ENCODE assay signal across 1 cellular context in genomic region chr6:42569102-42570028, GRCh38.
TF ChIP-seq lines count a peak whose summit lies in the region.

No MANE protein-coding gene starts in this region.

TF ChIP-seq in K562, 482 proteins besides CTCF, POLR2A, EP300 and RAD21 (continued from another document and continues in another):
- TF ChIP-seq VEZF1 (CRISPR knock-in tag; IDR thresholded peaks at IDR 0.05) = peak; percentile 30; the same call in 1 of the 2 replicates
- TF ChIP-seq SMAD4 (CRISPR knock-in tag; conservative IDR thresholded peaks at IDR 0.05) = no peak
- TF ChIP-seq TRIM24 (IDR thresholded peaks at IDR 0.05) = peak; percentile 67 to 83
- TF ChIP-seq ZNF445 (CRISPR knock-in tag; IDR thresholded peaks at IDR 0.05; ENCODE audit: low read depth) = peak; percentile 71; the same call in 1 of the 2 replicates
- TF ChIP-seq CBX3 (IDR thresholded peaks at IDR 0.05; ENCODE audit: borderline replicate concordance in 1 of 2, low read length in 2 of 2) = peak in 1 of 2 experiments; percentile 97; a peak in 2 of 3 replicates
- TF ChIP-seq NFYB (IDR thresholded peaks at IDR 0.05; ENCODE audit: extremely low read depth, insufficient read length) = no peak
- TF ChIP-seq FOXK2 (conservative IDR thresholded peaks at IDR 0.05 in 1 of 2, IDR thresholded peaks at IDR 0.05 in 1 of 2; ENCODE audit: low read depth in 2 of 2) = peak; percentile 95 to 97
- peak; percentile 74; the same call in 1 of the 2 replicates for TF ChIP-seq NFE2L1 (tag; IDR thresholded peaks at IDR 0.05; ENCODE audit: borderline replicate concordance, low read depth)
- no peak; a peak in 1 of 4 replicates for TF ChIP-seq HDAC1 (IDR thresholded peaks at IDR 0.05)
- TF ChIP-seq GTF2B (IDR thresholded peaks at IDR 0.05; ENCODE audit: extremely low read depth, insufficient read length) = no peak
- peak; percentile 65 for TF ChIP-seq HDAC3 (IDR thresholded peaks at IDR 0.05; ENCODE audit: borderline replicate concordance, partially characterized antibody)
- TF ChIP-seq CBFA2T2 (conservative IDR thresholded peaks at IDR 0.05) = no peak
- TF ChIP-seq ZNF12 (CRISPR knock-in tag; IDR thresholded peaks at IDR 0.05) = no peak
- TF ChIP-seq JUND (IDR thresholded peaks at IDR 0.05; ENCODE audit: borderline replicate concordance, low read depth, low read length) = peak; percentile 84
- TF ChIP-seq JUND (tag; IDR thresholded peaks at IDR 0.05; ENCODE audit: borderline replicate concordance, low read depth, low read length) = peak; percentile 83
- 0 out of 2 replicates have a peak, but pooled peaks have one; percentile 21 for TF ChIP-seq STAT5A (IDR thresholded peaks at IDR 0.05; ENCODE audit: borderline replicate concordance, low read length)
- TF ChIP-seq MTA3 (IDR thresholded peaks at IDR 0.05; ENCODE audit: borderline replicate concordance) = 0 out of 2 replicates have a peak, but pooled peaks have one; percentile 17
- peak; percentile 85 for TF ChIP-seq SMARCA4 (IDR thresholded peaks at IDR 0.05)
- TF ChIP-seq MAFF (IDR thresholded peaks at IDR 0.05; ENCODE audit: low read length) = peak; percentile 91
- peak; percentile 21; the same call in 1 of the 2 replicates for TF ChIP-seq CUX1 (CRISPR knock-in tag; IDR thresholded peaks at IDR 0.05)
- TF ChIP-seq KHSRP (IDR thresholded peaks at IDR 0.05) = no peak
- peak; percentile 71; a peak in 3 of 4 replicates for TF ChIP-seq KDM1A (IDR thresholded peaks at IDR 0.05)
- peak; percentile 90 for TF ChIP-seq ADNP (tag; IDR thresholded peaks at IDR 0.05)
- peak; percentile 45 for TF ChIP-seq CHAMP1 (IDR thresholded peaks at IDR 0.05)
- TF ChIP-seq NKRF (IDR thresholded peaks at IDR 0.05; ENCODE audit: borderline replicate concordance) = no peak
- TF ChIP-seq LEF1 (IDR thresholded peaks at IDR 0.05) = peak; percentile 13
- TF ChIP-seq EP400 (IDR thresholded peaks at IDR 0.05) = peak; percentile 65
- no peak for TF ChIP-seq TFE3 (CRISPR knock-in tag; IDR thresholded peaks at IDR 0.05)
- TF ChIP-seq TEAD1 (CRISPR knock-in tag; IDR thresholded peaks at IDR 0.05) = 0 out of 4 replicates have a peak, but pooled peaks of 1 of the 2 experiments have one; percentile 29
- TF ChIP-seq ZNF592 (IDR thresholded peaks at IDR 0.05) = peak; percentile 89
- TF ChIP-seq RCOR1 (IDR thresholded peaks at IDR 0.05; ENCODE audit: borderline replicate concordance in 1 of 2, low read depth in 2 of 2, low read length in 2 of 2) = 0 out of 4 replicates have a peak, but pooled peaks of 1 of the 2 experiments have one; percentile 37
- 0 out of 4 replicates have a peak, but pooled peaks of 1 of the 2 experiments have one; percentile 22 for TF ChIP-seq NONO (IDR thresholded peaks at IDR 0.05; ENCODE audit: low read depth in 2 of 2, low read length in 1 of 2)
- TF ChIP-seq SIRT6 (IDR thresholded peaks at IDR 0.05; ENCODE audit: low read depth, low read length) = no peak
- TF ChIP-seq ZNF518B (CRISPR knock-in tag; IDR thresholded peaks at IDR 0.05) = no peak
- TF ChIP-seq GATAD2A (IDR thresholded peaks at IDR 0.05) = no peak
- peak; percentile 96 for TF ChIP-seq C11orf30 (IDR thresholded peaks at IDR 0.05; ENCODE audit: low read depth)
- TF ChIP-seq DMBX1 (CRISPR knock-in tag; IDR thresholded peaks at IDR 0.05; ENCODE audit: borderline replicate concordance) = 0 out of 2 replicates have a peak, but pooled peaks have one; percentile 32
- no peak for TF ChIP-seq ZNF311 (CRISPR knock-in tag; IDR thresholded peaks at IDR 0.05)
